In genomic region chr12:1782215-1782614, GRCh38 we compare ENCODE assay signal across 2 cellular contexts.
TF ChIP-seq lines count a peak whose summit lies in the region.

No MANE protein-coding gene starts in this region.

TF ChIP-seq in liver, 16 proteins besides CTCF, POLR2A, EP300 and RAD21 (continued from another document):
- TF ChIP-seq TAF1 (conservative IDR thresholded peaks at IDR 0.05) (no peak), REST (IDR thresholded peaks at IDR 0.05) (no peak), RXRA (IDR thresholded peaks at IDR 0.05) (peak; percentile 19 to 30), SP1 (IDR thresholded peaks at IDR 0.05) (peak; percentile 18), NR2F2 (IDR thresholded peaks at IDR 0.05) (no peak), ATF3 (IDR thresholded peaks at IDR 0.05) (no peak), FOXA1 (IDR thresholded peaks at IDR 0.05) (no peak), GABPA (IDR thresholded peaks at IDR 0.05 in 1 of 2, conservative IDR thresholded peaks at IDR 0.05 in 1 of 2) (no peak), FOXA2 (IDR thresholded peaks at IDR 0.05) (no peak), HNF4A (conservative IDR thresholded peaks at IDR 0.05) (peak in 1 of 2 donors; percentile 38), ZBTB33 (IDR thresholded peaks at IDR 0.05) (no peak), EGR1 (IDR thresholded peaks at IDR 0.05; ENCODE audit: low read depth in 2 of 2) (no peak)

TF ChIP-seq in HepG2, 621 proteins besides CTCF, POLR2A, EP300 and RAD21 (continued from another document):
- TF ChIP-seq ZGPAT (CRISPR knock-in tag; IDR thresholded peaks at IDR 0.05) (no peak), AHR (CRISPR knock-in tag; IDR thresholded peaks at IDR 0.05) (no peak), ZFYVE20 (CRISPR knock-in tag; IDR thresholded peaks at IDR 0.05; ENCODE audit: borderline replicate concordance, low read depth) (no peak), RELA (CRISPR knock-in tag; IDR thresholded peaks at IDR 0.05) (no peak)
